1 cellular context compared by ENCODE assay signal in the genomic region with DNA sequence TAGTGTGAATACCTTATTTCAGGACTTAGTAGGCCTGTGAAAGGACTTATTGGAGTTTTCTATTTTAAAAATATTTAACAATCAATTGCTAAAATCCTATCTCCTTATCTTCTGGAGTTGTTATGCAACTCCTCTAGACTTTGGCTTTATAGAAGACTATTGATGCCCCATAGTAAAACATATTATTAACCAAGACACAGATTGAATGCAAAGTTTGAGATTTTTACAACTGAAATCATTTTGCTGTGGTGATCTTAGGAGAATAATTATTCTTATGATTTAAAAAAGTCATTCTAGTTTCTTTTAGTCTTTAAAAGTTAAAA.
TF ChIP-seq lines count a peak whose summit lies in the region.

No MANE protein-coding gene starts in this region.

TF ChIP-seq in WTC11, 78 proteins besides CTCF, POLR2A, EP300 and RAD21:
- no peak for TF ChIP-seq KAT7 (CRISPR knock-in tag; IDR thresholded peaks at IDR 0.05; ENCODE audit: borderline replicate concordance)
- no peak for TF ChIP-seq FOXJ3 (CRISPR knock-in tag; IDR thresholded peaks at IDR 0.05; ENCODE audit: borderline replicate concordance)
- no peak for TF ChIP-seq FOXP1 (CRISPR knock-in tag; IDR thresholded peaks at IDR 0.05; ENCODE audit: borderline replicate concordance)
- TF ChIP-seq, protein P1, sequence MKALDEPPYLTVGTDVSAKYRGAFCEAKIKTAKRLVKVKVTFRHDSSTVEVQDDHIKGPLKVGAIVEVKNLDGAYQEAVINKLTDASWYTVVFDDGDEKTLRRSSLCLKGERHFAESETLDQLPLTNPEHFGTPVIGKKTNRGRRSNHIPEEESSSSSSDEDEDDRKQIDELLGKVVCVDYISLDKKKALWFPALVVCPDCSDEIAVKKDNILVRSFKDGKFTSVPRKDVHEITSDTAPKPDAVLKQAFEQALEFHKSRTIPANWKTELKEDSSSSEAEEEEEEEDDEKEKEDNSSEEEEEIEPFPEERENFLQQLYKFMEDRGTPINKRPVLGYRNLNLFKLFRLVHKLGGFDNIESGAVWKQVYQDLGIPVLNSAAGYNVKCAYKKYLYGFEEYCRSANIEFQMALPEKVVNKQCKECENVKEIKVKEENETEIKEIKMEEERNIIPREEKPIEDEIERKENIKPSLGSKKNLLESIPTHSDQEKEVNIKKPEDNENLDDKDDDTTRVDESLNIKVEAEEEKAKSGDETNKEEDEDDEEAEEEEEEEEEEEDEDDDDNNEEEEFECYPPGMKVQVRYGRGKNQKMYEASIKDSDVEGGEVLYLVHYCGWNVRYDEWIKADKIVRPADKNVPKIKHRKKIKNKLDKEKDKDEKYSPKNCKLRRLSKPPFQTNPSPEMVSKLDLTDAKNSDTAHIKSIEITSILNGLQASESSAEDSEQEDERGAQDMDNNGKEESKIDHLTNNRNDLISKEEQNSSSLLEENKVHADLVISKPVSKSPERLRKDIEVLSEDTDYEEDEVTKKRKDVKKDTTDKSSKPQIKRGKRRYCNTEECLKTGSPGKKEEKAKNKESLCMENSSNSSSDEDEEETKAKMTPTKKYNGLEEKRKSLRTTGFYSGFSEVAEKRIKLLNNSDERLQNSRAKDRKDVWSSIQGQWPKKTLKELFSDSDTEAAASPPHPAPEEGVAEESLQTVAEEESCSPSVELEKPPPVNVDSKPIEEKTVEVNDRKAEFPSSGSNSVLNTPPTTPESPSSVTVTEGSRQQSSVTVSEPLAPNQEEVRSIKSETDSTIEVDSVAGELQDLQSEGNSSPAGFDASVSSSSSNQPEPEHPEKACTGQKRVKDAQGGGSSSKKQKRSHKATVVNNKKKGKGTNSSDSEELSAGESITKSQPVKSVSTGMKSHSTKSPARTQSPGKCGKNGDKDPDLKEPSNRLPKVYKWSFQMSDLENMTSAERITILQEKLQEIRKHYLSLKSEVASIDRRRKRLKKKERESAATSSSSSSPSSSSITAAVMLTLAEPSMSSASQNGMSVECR (CRISPR knock-in tag; IDR thresholded peaks at IDR 0.05; ENCODE audit: borderline replicate concordance): no peak
- no peak for TF ChIP-seq OVOL2 (CRISPR knock-in tag; IDR thresholded peaks at IDR 0.05; ENCODE audit: borderline replicate concordance)
- no peak for TF ChIP-seq NFYB (CRISPR knock-in tag; conservative IDR thresholded peaks at IDR 0.05; ENCODE audit: low read depth)
- TF ChIP-seq ZNF219 (CRISPR knock-in tag; IDR thresholded peaks at IDR 0.05; ENCODE audit: borderline replicate concordance): no peak
- TF ChIP-seq SP1 (CRISPR knock-in tag; conservative IDR thresholded peaks at IDR 0.05): no peak
- no peak for TF ChIP-seq ETV6 (CRISPR knock-in tag; IDR thresholded peaks at IDR 0.05)
- no peak for TF ChIP-seq JAZF1 (CRISPR knock-in tag; IDR thresholded peaks at IDR 0.05)
- TF ChIP-seq TP53 (CRISPR knock-in tag; IDR thresholded peaks at IDR 0.05): no peak
- TF ChIP-seq, protein P2, sequence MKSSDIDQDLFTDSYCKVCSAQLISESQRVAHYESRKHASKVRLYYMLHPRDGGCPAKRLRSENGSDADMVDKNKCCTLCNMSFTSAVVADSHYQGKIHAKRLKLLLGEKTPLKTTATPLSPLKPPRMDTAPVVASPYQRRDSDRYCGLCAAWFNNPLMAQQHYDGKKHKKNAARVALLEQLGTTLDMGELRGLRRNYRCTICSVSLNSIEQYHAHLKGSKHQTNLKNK (CRISPR knock-in tag; IDR thresholded peaks at IDR 0.05): no peak
- TF ChIP-seq HMGA2 (CRISPR knock-in tag; IDR thresholded peaks at IDR 0.05): no peak
TF ChIP-seq in WTC11: peak in this region for 0.
